In genomic region chr10:8407561-8408021, GRCh38 we compare ENCODE assay signal across 1 cellular context.
TF ChIP-seq lines count a peak whose summit lies in the region.

No MANE protein-coding gene starts in this region.

TF ChIP-seq in HepG2, 621 proteins besides CTCF, POLR2A, EP300 and RAD21 (continued from another document):
- TF ChIP-seq THAP9 (CRISPR knock-in tag; IDR thresholded peaks at IDR 0.05; ENCODE audit: borderline replicate concordance) (no peak), MXD1 (CRISPR knock-in tag; IDR thresholded peaks at IDR 0.05) (no peak), GMEB1 (CRISPR knock-in tag; IDR thresholded peaks at IDR 0.05; ENCODE audit: borderline replicate concordance) (no peak), ZNF709 (CRISPR knock-in tag; IDR thresholded peaks at IDR 0.05) (no peak), SOX13 (IDR thresholded peaks at IDR 0.05) (no peak), SOX13 (CRISPR knock-in tag; conservative IDR thresholded peaks at IDR 0.05 in 1 of 2, IDR thresholded peaks at IDR 0.05 in 1 of 2) (no peak)
